10 cellular contexts compared by ENCODE assay signal in the genomic region with DNA sequence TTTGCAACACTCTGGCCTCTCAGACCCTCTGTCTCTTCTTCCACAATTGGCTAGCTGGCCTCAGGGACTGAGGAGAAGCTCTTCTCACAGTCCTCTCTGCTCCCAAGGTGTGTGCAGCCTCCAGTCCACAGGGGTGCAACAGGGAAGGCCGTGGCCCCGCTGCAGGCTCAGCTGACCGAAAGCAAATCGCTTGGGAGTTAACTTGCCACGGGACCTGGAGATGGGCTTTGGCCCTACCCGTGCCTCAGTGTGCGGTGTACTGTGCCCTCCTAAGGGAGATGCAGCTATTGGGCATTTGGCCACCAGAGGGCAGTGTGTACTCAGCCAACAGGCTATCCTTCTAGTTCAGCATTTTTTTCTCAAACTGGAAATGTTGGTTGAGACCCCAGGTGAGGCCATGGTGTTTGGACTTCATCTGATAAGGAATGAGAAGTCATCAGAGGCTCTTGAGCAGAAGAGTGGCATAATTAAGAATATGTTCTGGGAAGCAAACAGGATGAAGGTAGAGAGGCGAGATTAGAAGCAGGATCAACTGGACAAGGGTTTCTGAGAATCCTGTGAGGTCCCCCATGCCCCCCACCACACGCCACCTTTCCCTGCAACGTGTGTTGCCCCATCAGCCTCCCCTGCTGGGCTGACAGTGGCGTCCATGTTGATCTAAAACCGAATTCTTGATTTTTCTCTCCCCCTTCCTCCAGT. TPM values are rescaled to one million over a fixed set of nuclear protein-coding genes. Genes with fewer than 3 reads are reported as not detected.
DNase-seq lines count a peak whose midpoint lies in the region; ATAC-seq and TF ChIP-seq lines count a peak whose summit lies in the region.
"Had no signal": no experiment of that assay in that cellular context is flagged by ENCODE, and none has a peak within 500 bp of the region (broad histone marks: within the 10 kb centered on the region; RNA-seq: fewer than 3 reads in every experiment).

No MANE protein-coding gene starts in this region.

- 17 to 37% (median 19%) methylated on average over 5 to 12 of the region's 12 CpGs for WGBS in adrenal gland, 4 donors

- no peaks in the 10 kb centered on the region for H3K27me3 ChIP-seq in adrenal gland
- H3K27me3 ChIP-seq: BLaER1 had no signal

- DNase-seq in NCI-H187 (lab: John Stamatoyannopoulos, UW) (peak; percentile 48 to 62), NCI-H187 treated with DMSO at 0.1 percent for 48 hours (lab: John Stamatoyannopoulos, UW) (no peak), NCI-H128 (lab: John Stamatoyannopoulos, UW; ENCODE audit: unreplicated experiment) (peak; percentile 79), T-helper 1 cell (peak; percentile 58 to 82 (median 69)), adrenal gland (peak; percentile 72 to 92 (median 81)), left ventricle myocardium superior (peak; percentile 87), retinal pigment epithelial cell (ENCODE audit: low read depth) (no peak)

- peak; percentile 86 to 95 (median 90) for TF ChIP-seq CTCF in adrenal gland (IDR thresholded peaks at IDR 0.05)
- peak; percentile 97 for TF ChIP-seq CTCF in retinal pigment epithelial cell (conservative IDR thresholded peaks at IDR 0.05; ENCODE audit: low read depth, low read length)

- peak; percentile 80 for ATAC-seq in left ventricle myocardium superior
- no peak for ATAC-seq in GM19395 (IDR thresholded peaks at IDR 0.05; ENCODE audit: unreplicated experiment)

- H3K36me3 ChIP-seq in adrenal gland (replicated peaks in 1 of 2): no peaks in the 10 kb centered on the region
- H3K36me3 ChIP-seq: BLaER1 had no signal

- peaks cover 0 to 6% of the 10 kb centered on the region in 2 donors for H3K4me1 ChIP-seq in adrenal gland (replicated peaks in 1 of 2)
- H3K4me1 ChIP-seq: BLaER1 had no signal

- H3K4me3 ChIP-seq in adrenal gland (no peak overlapping the region), retinal pigment epithelial cell (ENCODE audit: low read length) (no peak overlapping the region)
- H3K4me3 ChIP-seq: BLaER1 had no signal

- no peak for TF ChIP-seq POLR2A in adrenal gland (IDR thresholded peaks at IDR 0.05)

- intact Hi-C loops in adrenal gland (cut with DNase I): loop anchor here (5.0 kb wide), 1 partner anchor 190 kb away; no protein-coding TSS in a partner anchor
- intact Hi-C loops in left ventricle myocardium superior (cut with micrococcal nuclease): loop anchor here (10.0 kb wide), 1 partner anchor 188 kb away; no protein-coding TSS in a partner anchor

- H3K9me3 ChIP-seq in adrenal gland (replicated peaks in 1 of 3): no peaks in the 10 kb centered on the region
- H3K9me3 ChIP-seq: BLaER1 had no signal

- H3K27ac ChIP-seq in adrenal gland: no peak overlapping the region
- H3K27ac ChIP-seq: BLaER1 had no signal

RNA-seq across cellular contexts. Expression of gene TMEM125, which starts 42.5 kb away (rescaled TPM):
- total RNA-seq in adrenal gland (1 to 10 TPM in 3 of 8 donors, under 1 TPM in 3, not detected in 2; 0.14 to 2.1 (median 0.86) TPM), left ventricle myocardium superior (not detected)
- polyA plus RNA-seq in adrenal gland: 1 to 10 TPM in 2 of 3 donors, under 1 TPM in 1; 0.72 to 1.6 (median 1.1) TPM

RNA-seq across cellular contexts. Expression of gene CFAP57, which starts 55.2 kb away (rescaled TPM):
- total RNA-seq in adrenal gland: 1 to 10 TPM in 1 of 8 donors, under 1 TPM in 4, not detected in 3; 0.06 to 2.1 (median 0.23) TPM
- 1 to 10 TPM in 1 of 3 donors, under 1 TPM in 2; 0.33 to 1.3 (median 0.37) TPM for polyA plus RNA-seq in adrenal gland
- total RNA-seq in left ventricle myocardium superior: not detected

RNA-seq across cellular contexts. Expression of gene EBNA1BP2, which starts 55.2 kb away (rescaled TPM):
- 10 to 100 TPM; 33.4 to 68.1 (median 48.2) TPM for total RNA-seq in adrenal gland
- 100 to 1,000 TPM in 1 of 3 donors, 10 to 100 TPM in 2; 32.6 to 189 (median 37.2) TPM for polyA plus RNA-seq in adrenal gland
- 28.8 TPM for total RNA-seq in left ventricle myocardium superior

RNA-seq across cellular contexts. Expression of gene C1orf210, which starts 58.1 kb away (rescaled TPM):
- not detected for total RNA-seq in adrenal gland
- polyA plus RNA-seq in adrenal gland: not detected
- total RNA-seq in left ventricle myocardium superior: not detected
- total RNA-seq: skeletal muscle tissue had no signal

Comparison
In these comparisons a context has a peak if more than half of its experiments do, and no peak if none do; other contexts are left out.
1. DNase-seq: peak in NCI-H187 (2 of 2), NCI-H128 (single experiment), T-helper 1 cell (5 of 5), adrenal gland (7 of 7) and left ventricle myocardium superior (single experiment); none in NCI-H187 treated with DMSO at 0.1 percent for 48 hours (single experiment) and retinal pigment epithelial cell (single experiment).